Comparison of ENCODE assay signal across 15 cellular contexts in the genomic region with DNA sequence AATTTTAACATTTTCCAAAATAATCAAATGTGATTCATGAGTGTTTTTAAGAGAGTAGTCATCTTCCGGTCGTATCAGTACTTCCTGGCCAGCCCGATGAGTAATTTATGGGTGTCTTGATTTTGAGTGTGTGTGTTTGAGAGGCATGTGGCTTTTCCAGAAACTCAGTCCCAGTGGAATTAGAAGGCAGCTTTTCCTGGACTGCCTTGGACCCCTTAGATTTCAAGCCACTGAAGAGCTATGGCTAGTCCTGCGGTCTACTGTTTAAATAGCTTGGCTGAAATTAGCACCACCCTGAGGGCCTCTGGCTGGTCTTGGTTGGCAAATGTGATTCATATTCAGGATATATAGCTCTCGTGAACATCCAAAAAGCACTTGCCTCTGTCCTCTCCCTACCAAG. TPM values are rescaled to one million over a fixed set of nuclear protein-coding genes. Genes with fewer than 3 reads are reported as not detected.
A peak's percentile ranks its signal among the peaks of the same experiment; 100 is the strongest.
DNase-seq lines count a peak whose midpoint lies in the region; ATAC-seq and TF ChIP-seq lines count a peak whose summit lies in the region.
"Had no signal": no experiment of that assay in that cellular context is flagged by ENCODE, and none has a peak within 500 bp of the region (broad histone marks: within the 10 kb centered on the region; RNA-seq: fewer than 3 reads in every experiment).

No MANE protein-coding gene starts in this region.

- TF ChIP-seq CTCF in AG09309 (IDR thresholded peaks at IDR 0.05; ENCODE audit: control insufficient read depth, insufficient read depth, low read depth, low read length, missing control alignments) (no peak), brain microvascular endothelial cell (IDR thresholded peaks at IDR 0.05; ENCODE audit: low read depth, low read length, missing control alignments) (no peak)

- no peaks in the 10 kb centered on the region for H3K36me3 ChIP-seq in brain microvascular endothelial cell (replicated peaks)
- H3K36me3 ChIP-seq: uterus had no signal

- no peaks in the 10 kb centered on the region for H3K27me3 ChIP-seq in brain microvascular endothelial cell (replicated peaks)
- H3K27me3 ChIP-seq: SJCRH30, spleen, uterus had no signal

- ATAC-seq in GM19395 (IDR thresholded peaks at IDR 0.05; ENCODE audit: unreplicated experiment) (no peak), GM21360 (IDR thresholded peaks at IDR 0.05; ENCODE audit: unreplicated experiment) (no peak)

- in situ Hi-C loops in brain microvascular endothelial cell (cut with HindIII; ENCODE audit: low pct_ligation_motif_present, low sequenced_read_pairs) = no loop called here

- H3K4me3 ChIP-seq in AG09309 (ENCODE audit: control insufficient read depth, low read depth, low read length) (no peak overlapping the region), brain microvascular endothelial cell (ENCODE audit: low read depth, low read length) (no peak overlapping the region)
- H3K4me3 ChIP-seq: SJCRH30, spleen, uterus had no signal

- peak; percentile 66 for DNase-seq in AG09309 (ENCODE audit: low read depth)
- DNase-seq in HT1080 (ENCODE audit: low read depth) = peak; percentile 93
- peak; percentile 86 for DNase-seq in brain microvascular endothelial cell
- peak; percentile 82 for DNase-seq in kidney tubule cell (ENCODE audit: low spot score)
- no peak for DNase-seq in MV-4-11 (lab: John Stamatoyannopoulos, UW)
- no peak for DNase-seq in HK-2 (ENCODE audit: unreplicated experiment)
- DNase-seq: activated CD4-positive, alpha-beta T cell treated with anti-CD3 and anti-CD28 coated beads for 4 hours; effector CD4-positive, alpha-beta T cell; H9; naive B cell; SJCRH30; spleen; uterus had no signal

- peak overlapping the region; percentile 81 for H3K27ac ChIP-seq in brain microvascular endothelial cell
- H3K27ac ChIP-seq: SJCRH30, spleen, uterus had no signal

RNA-seq across cellular contexts. Expression of a gene that starts 59.4 kb away (rescaled TPM):
- total RNA-seq in HT1080 (2014; rRNA removed; shearing (Covaris generic)) = 13.3 and 18.2 TPM in 2 replicates
- polyA plus RNA-seq in HT1080 (2015; cell fraction: cytosol; rRNA removed) = 40.3 and 50.9 TPM in 2 replicates
- 132 and 148 TPM in 2 replicates for polyA plus RNA-seq in HT1080 (2015; cell fraction: nucleus; rRNA removed)

Comparison
In these comparisons a context has a peak if more than half of its experiments do, and no peak if none do; other contexts are left out.
1. DNase-seq: peak in AG09309 (single experiment), HT1080 (single experiment), brain microvascular endothelial cell (single experiment) and kidney tubule cell (single experiment); none in MV-4-11 (single experiment) and HK-2 (single experiment).